Comparison of ENCODE assay signal across 19 cellular contexts in the genomic region with DNA sequence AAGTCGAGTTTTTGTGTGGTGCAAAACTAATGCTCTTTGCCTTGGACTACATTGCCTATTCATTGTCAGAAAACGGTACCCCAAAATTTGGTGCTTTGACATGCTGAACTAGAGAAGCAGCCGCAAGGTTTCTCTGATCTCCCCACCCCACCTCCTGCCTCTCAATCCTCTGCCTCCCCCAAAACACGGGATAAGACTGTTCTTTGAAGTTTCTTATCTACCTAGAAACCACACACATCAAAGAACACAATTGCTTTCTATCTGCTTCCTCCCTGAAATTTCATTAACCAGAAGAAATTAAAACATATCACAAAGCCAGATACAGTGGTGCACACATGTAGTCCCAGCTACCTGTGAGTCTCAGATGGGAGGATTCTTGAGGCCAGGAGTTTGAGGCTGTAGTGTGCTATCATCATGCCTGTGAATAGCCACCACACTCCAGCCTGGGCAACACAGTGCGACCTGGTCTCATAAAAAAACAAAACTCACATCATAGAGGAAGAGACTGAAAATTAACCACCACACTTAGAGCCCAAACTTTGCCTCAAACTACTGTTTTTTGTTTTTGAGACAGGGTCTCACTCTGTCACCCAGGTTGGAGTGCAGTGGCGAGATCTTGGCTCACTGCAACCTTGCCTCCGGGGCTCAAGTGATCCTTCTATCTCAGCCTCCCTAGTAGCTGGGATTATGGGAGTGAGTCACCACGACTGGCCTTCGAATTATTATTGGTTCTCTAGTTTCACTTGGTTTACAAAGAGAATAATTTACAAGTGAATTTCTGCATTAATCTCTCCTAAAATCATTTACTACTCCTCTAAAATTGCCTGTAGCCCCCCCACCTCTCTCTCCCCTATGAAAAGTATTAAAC. TPM values are rescaled to one million over a fixed set of nuclear protein-coding genes. Genes with fewer than 3 reads are reported as not detected.
DNase-seq lines count a peak whose midpoint lies in the region; ATAC-seq and TF ChIP-seq lines count a peak whose summit lies in the region.
"Had no signal": no experiment of that assay in that cellular context is flagged by ENCODE, and none has a peak within 500 bp of the region (broad histone marks: within the 10 kb centered on the region; RNA-seq: fewer than 3 reads in every experiment).

No MANE protein-coding gene starts in this region.

- CTCF ChIA-PET in HEK293 (lab: Yijun Ruan, JAX) = no interaction called here

- peak overlapping the region; percentile 59 to 74 for H3K4me3 Mint-ChIP-seq in activated T-cell treated with anti-CD3 and anti-CD28 coated beads, Interleukin-2, amount 50 U/mL, for 72 hours
- peak overlapping the region; percentile 49 for H3K4me3 Mint-ChIP-seq in T-helper 2 cell treated with Interferon-gamma antibody and Interleukin-4, amounts not matched to agents 5 μg/mL and 100 μg/mL, for 36 hours
- H3K4me3 Mint-ChIP-seq: activated T-helper 1 cell treated with anti-CD3 and anti-CD28 coated beads, Interleukin-12 subunit alpha, Interleukin-12 subunit beta, Interleukin-2, Interleukin-4 antibody, amounts not matched to agents 30 ng/mL and 10 ng/mL and 1 ng/mL, durations not matched to agents 14 hours and 24 hours and 36 hours; effector memory CD8-positive, alpha-beta T cell had no signal

- no peaks in the 10 kb centered on the region for H3K9me3 Mint-ChIP-seq in activated T-cell treated with anti-CD3 and anti-CD28 coated beads, Interleukin-2, amount 50 U/mL, for 72 hours
- H3K9me3 Mint-ChIP-seq in T-helper 2 cell treated with Interferon-gamma antibody and Interleukin-4, amounts not matched to agents 5 μg/mL and 100 μg/mL, for 36 hours = no peaks in the 10 kb centered on the region
- H3K9me3 Mint-ChIP-seq: activated T-helper 1 cell treated with anti-CD3 and anti-CD28 coated beads, Interleukin-12 subunit alpha, Interleukin-12 subunit beta, Interleukin-2, Interleukin-4 antibody, amounts not matched to agents 30 ng/mL and 10 ng/mL and 1 ng/mL, durations not matched to agents 14 hours and 24 hours and 36 hours; effector memory CD8-positive, alpha-beta T cell had no signal

- no peaks in the 10 kb centered on the region for H3K27me3 ChIP-seq in fibroblast of lung (ENCODE audit: control insufficient read depth, insufficient read depth, low read length)
- no peaks in the 10 kb centered on the region for H3K27me3 ChIP-seq in colonic mucosa

- no peak overlapping the region for H3K9ac ChIP-seq in fibroblast of lung (ENCODE audit: insufficient read depth, low read length)
- H3K9ac ChIP-seq in colonic mucosa (ENCODE audit: low read depth in 2 of 2, low read length in 2 of 2) = no peak overlapping the region

- H4K20me1 ChIP-seq in fibroblast of lung (ENCODE audit: control insufficient read depth, extremely low read depth, insufficient read depth, low read length) = no peaks in the 10 kb centered on the region

- H3K4me3 ChIP-seq in HEK293 (ENCODE audit: low read depth, low read length) (no peak overlapping the region), fibroblast of lung (replicated peaks in 1 of 4; ENCODE audit: control extremely low read depth in 1 of 4, insufficient read depth in 1 of 4, low read depth in 3 of 4, low read length in 4 of 4) (no peak overlapping the region), colonic mucosa (no peak overlapping the region)
- H3K4me3 ChIP-seq: lower lobe of right lung had no signal

- peaks cover 22% of the 10 kb centered on the region for H3K79me2 ChIP-seq in fibroblast of lung (ENCODE audit: control insufficient read depth, insufficient read depth, low read length)

- H3K27me3 Mint-ChIP-seq in activated T-cell treated with anti-CD3 and anti-CD28 coated beads, Interleukin-2, amount 50 U/mL, for 72 hours (ENCODE audit: low read depth) = no peaks in the 10 kb centered on the region
- no peaks in the 10 kb centered on the region for H3K27me3 Mint-ChIP-seq in T-helper 2 cell treated with Interferon-gamma antibody and Interleukin-4, amounts not matched to agents 5 μg/mL and 100 μg/mL, for 36 hours (ENCODE audit: low read depth)
- H3K27me3 Mint-ChIP-seq: effector memory CD8-positive, alpha-beta T cell had no signal

- DNase-seq in activated T-cell treated with anti-CD3 and anti-CD28 coated beads, Interleukin-2, amount 50 U/mL, for 72 hours = no peak
- no peak for DNase-seq in activated T-cell treated with anti-CD3 and anti-CD28 coated beads, Interleukin-2, amount 50 U/mL, for 48 hours
- no peak for DNase-seq in T-helper 2 cell treated with Interferon-gamma antibody and Interleukin-4, amounts not matched to agents 5 μg/mL and 100 μg/mL, for 36 hours (ENCODE audit: low spot score)
- DNase-seq in fibroblast of lung (ENCODE audit: low read depth in 2 of 2) = no peak
- DNase-seq in kidney tubule cell (ENCODE audit: low spot score) = no peak
- no peak for DNase-seq in activated CD4-positive, CD25-positive, alpha-beta regulatory T cell treated with anti-CD3 and anti-CD28 coated beads, Interleukin-2, amount 50 U/mL, for 72 hours
- no peak for DNase-seq in colonic mucosa
- DNase-seq: activated CD4-positive, alpha-beta T cell treated with anti-CD3 and anti-CD28 coated beads for 1 hour; anterior cingulate cortex; effector memory CD8-positive, alpha-beta T cell; H7; KG1; lower lobe of right lung; NCI-H1105 treated with DMSO at 0.1 percent for 48 hours; NCI-H526; substantia nigra; T1000 had no signal

- POLR2A ChIA-PET in HEK293 (lab: Yijun Ruan, JAX) = no interaction called here

- H3K36me3 ChIP-seq in HEK293 (ENCODE audit: control insufficient read depth in 2 of 2, insufficient read depth in 1 of 2, low read length in 2 of 2) (peaks cover 4 to 13% of the 10 kb centered on the region in 2 experiments), fibroblast of lung (ENCODE audit: control insufficient read depth, insufficient read depth, low read length) (no peaks in the 10 kb centered on the region), colonic mucosa (no peaks in the 10 kb centered on the region)

- H3K4me2 ChIP-seq in fibroblast of lung (ENCODE audit: extremely low read depth, insufficient read depth, low read length) = no peak overlapping the region

- H3K4me1 ChIP-seq in HEK293 (ENCODE audit: control insufficient read depth, insufficient read depth, low read length) = no peaks in the 10 kb centered on the region
- peaks cover 2% of the 10 kb centered on the region for H3K4me1 ChIP-seq in fibroblast of lung (ENCODE audit: control insufficient read depth, extremely low read depth, insufficient read depth, low read length)
- H3K4me1 ChIP-seq in colonic mucosa = peaks cover 8% of the 10 kb centered on the region

- intact Hi-C loops in colonic mucosa (cut with DNase I) = no loop called here

- H3K27ac Mint-ChIP-seq in activated T-cell treated with anti-CD3 and anti-CD28 coated beads, Interleukin-2, amount 50 U/mL, for 72 hours = peak overlapping the region; percentile 92
- H3K27ac Mint-ChIP-seq in T-helper 2 cell treated with Interferon-gamma antibody and Interleukin-4, amounts not matched to agents 5 μg/mL and 100 μg/mL, for 36 hours = peak overlapping the region; percentile 60
- H3K27ac Mint-ChIP-seq: activated T-helper 1 cell treated with anti-CD3 and anti-CD28 coated beads, Interleukin-12 subunit alpha, Interleukin-12 subunit beta, Interleukin-2, Interleukin-4 antibody, amounts not matched to agents 30 ng/mL and 10 ng/mL and 1 ng/mL, durations not matched to agents 14 hours and 24 hours and 36 hours had no signal

- H3K9me3 ChIP-seq in HEK293 (ENCODE audit: control insufficient read depth, insufficient read depth, low read depth, low read length) (no peaks in the 10 kb centered on the region), fibroblast of lung (ENCODE audit: control insufficient read depth, insufficient read depth, low read depth, low read length) (no peaks in the 10 kb centered on the region), colonic mucosa (no peaks in the 10 kb centered on the region)
- H3K9me3 ChIP-seq: lower lobe of right lung had no signal

- TF ChIP-seq CTCF in HEK293 (tag by site-specific recombination; IDR thresholded peaks at IDR 0.05) = no peak
- TF ChIP-seq CTCF in fibroblast of lung (conservative IDR thresholded peaks at IDR 0.05 in 1 of 2, IDR thresholded peaks at IDR 0.05 in 1 of 2; ENCODE audit: low read depth in 1 of 2, low read length in 2 of 2) = no peak
- no peak for TF ChIP-seq CTCF in colonic mucosa (IDR thresholded peaks at IDR 0.05)

- peaks cover 82% of the 10 kb centered on the region for H3K4me1 Mint-ChIP-seq in activated T-cell treated with anti-CD3 and anti-CD28 coated beads, Interleukin-2, amount 50 U/mL, for 72 hours (ENCODE audit: low read depth)
- peaks cover 47% of the 10 kb centered on the region for H3K4me1 Mint-ChIP-seq in T-helper 2 cell treated with Interferon-gamma antibody and Interleukin-4, amounts not matched to agents 5 μg/mL and 100 μg/mL, for 36 hours (ENCODE audit: low read depth)

- no peak overlapping the region for H3K27ac ChIP-seq in HEK293 (ENCODE audit: extremely low read depth, low read depth, low read length)
- no peak overlapping the region for H3K27ac ChIP-seq in fibroblast of lung (ENCODE audit: insufficient read depth, low read length)
- no peak overlapping the region for H3K27ac ChIP-seq in colonic mucosa
- H3K27ac ChIP-seq: lower lobe of right lung had no signal

- ATAC-seq in activated T-cell treated with anti-CD3 and anti-CD28 coated beads, Interleukin-2, amount 50 U/mL, for 72 hours (replicated peaks in 1 of 2) = no peak
- ATAC-seq: effector memory CD8-positive, alpha-beta T cell; lower lobe of right lung had no signal

- peak overlapping the region; percentile 7 for H2AFZ ChIP-seq in fibroblast of lung (ENCODE audit: low read length)

- peaks cover 8 to 24% of the 10 kb centered on the region in 2 donors for H3K36me3 Mint-ChIP-seq in activated T-cell treated with anti-CD3 and anti-CD28 coated beads, Interleukin-2, amount 50 U/mL, for 72 hours (ENCODE audit: insufficient read depth in 2 of 2)
- H3K36me3 Mint-ChIP-seq in T-helper 2 cell treated with Interferon-gamma antibody and Interleukin-4, amounts not matched to agents 5 μg/mL and 100 μg/mL, for 36 hours (ENCODE audit: low read depth) = peaks cover 27% of the 10 kb centered on the region

RNA-seq across cellular contexts. Expression of gene PCNP, which starts 2.7 kb away (rescaled TPM):
- 100 to 1,000 TPM; 211 to 242 TPM for total RNA-seq in activated T-cell treated with anti-CD3 and anti-CD28 coated beads, Interleukin-2, amount 50 U/mL, for 72 hours
- total RNA-seq in fibroblast of lung (117 and 129 TPM in 2 replicates), colonic mucosa (100 to 1,000 TPM; 117 to 122 TPM)
- 103 and 116 TPM in 2 replicates for polyA plus RNA-seq in fibroblast of lung
- 113 and 118 TPM in 2 replicates for polyA plus RNA-seq in fibroblast of lung (2012)
- 1.5 and 6.5 TPM in 2 replicates for polyA minus RNA-seq in fibroblast of lung (ENCODE audit: low replicate concordance)

RNA-seq across cellular contexts. Expression of gene TRMT10C, which starts 9.6 kb away (rescaled TPM):
- total RNA-seq in activated T-cell treated with anti-CD3 and anti-CD28 coated beads, Interleukin-2, amount 50 U/mL, for 72 hours = 10 to 100 TPM; 19.3 to 22.0 TPM
- total RNA-seq in fibroblast of lung (23.8 and 32.1 TPM in 2 replicates), colonic mucosa (10 to 100 TPM; 18.0 to 21.8 TPM)
- 20.6 and 22.2 TPM in 2 replicates for polyA plus RNA-seq in fibroblast of lung
- 15.7 and 20.6 TPM in 2 replicates for polyA plus RNA-seq in fibroblast of lung (2012)
- 0.75 and 1.3 TPM in 2 replicates for polyA minus RNA-seq in fibroblast of lung (ENCODE audit: low replicate concordance)

RNA-seq across cellular contexts. Expression of gene SENP7, which starts 58.2 kb away (rescaled TPM):
- total RNA-seq in activated T-cell treated with anti-CD3 and anti-CD28 coated beads, Interleukin-2, amount 50 U/mL, for 72 hours = 10 to 100 TPM; 26.9 to 27.1 TPM
- total RNA-seq in fibroblast of lung = 14.4 and 16.5 TPM in 2 replicates
- 6.1 and 7.2 TPM in 2 replicates for polyA plus RNA-seq in fibroblast of lung
- polyA plus RNA-seq in fibroblast of lung (2012) = 3.0 and 3.7 TPM in 2 replicates
- polyA minus RNA-seq in fibroblast of lung (ENCODE audit: low replicate concordance) = 1.2 TPM in 1 of 2 replicates, not detected in the other
- total RNA-seq in colonic mucosa = 1 to 10 TPM; 5.6 to 8.6 TPM
